Comparison of ENCODE assay signal across 22 cellular contexts in genomic region chr1:60102691-60103090, GRCh38. TPM values are rescaled to one million over a fixed set of nuclear protein-coding genes. Genes with fewer than 3 reads are reported as not detected.
DNase-seq lines count a peak whose midpoint lies in the region; ATAC-seq and TF ChIP-seq lines count a peak whose summit lies in the region.
"Had no signal": no experiment of that assay in that cellular context is flagged by ENCODE, and none has a peak within 500 bp of the region (broad histone marks: within the 10 kb centered on the region; RNA-seq: fewer than 3 reads in every experiment).

No MANE protein-coding gene starts in this region.

- H3K36me3 Mint-ChIP-seq in glutamatergic neuron (ENCODE audit: unreplicated experiment) (no peaks in the 10 kb centered on the region), neural progenitor cell (no peaks in the 10 kb centered on the region)
- H3K36me3 Mint-ChIP-seq: CD14-positive monocyte had no signal

- H3K27me3 Mint-ChIP-seq in glutamatergic neuron (ENCODE audit: unreplicated experiment) (no peaks in the 10 kb centered on the region), neural progenitor cell (ENCODE audit: insufficient read depth, low read depth) (peaks cover 3% of the 10 kb centered on the region)

- DNase-seq in DMS 273 (lab: John Stamatoyannopoulos, UW; ENCODE audit: unreplicated experiment) (peak; percentile 21), DMS 273 treated with DMSO at 0.1 percent for 48 hours (lab: John Stamatoyannopoulos, UW) (no peak), NCI-H774 (lab: John Stamatoyannopoulos, UW) (peak; percentile 4), glutamatergic neuron (no peak), hippocampal formation (lab: John Stamatoyannopoulos, UW) (no peak), neural progenitor cell (ENCODE audit: low spot score) (no peak)
- DNase-seq: H7; KG1; NCI-H1436 treated with DMSO at 0.1 percent for 48 hours; NCI-H2081; NCI-H2227 treated with DMSO at 0.1 percent for 48 hours; NCI-H526; NK-92 treated with Interleukin-12 subunit alpha and Interleukin-12 subunit beta, amount 100 ng/mL, for 24 hours; SK-N-SH had no signal

- no peaks in the 10 kb centered on the region for H3K9me3 ChIP-seq in Loucy (ENCODE audit: insufficient read depth, low read depth, low read length)
- H3K9me3 ChIP-seq in neural progenitor cell (ENCODE audit: low read depth): no peaks in the 10 kb centered on the region
- H3K9me3 ChIP-seq: SK-N-SH had no signal

- H3K4me1 ChIP-seq in Loucy (ENCODE audit: insufficient read depth, low read length, poor library complexity, severe bottlenecking) (peaks cover 43% of the 10 kb centered on the region), neural progenitor cell (no peaks in the 10 kb centered on the region)

- H3K4me2 ChIP-seq in Loucy (ENCODE audit: low read depth, low read length, poor library complexity, severe bottlenecking) (peak overlapping the region; percentile 20), neural progenitor cell (no peak overlapping the region)
- H3K4me2 ChIP-seq: SK-N-SH had no signal

- H3K9me2 ChIP-seq in Loucy (replicated peaks; ENCODE audit: low read depth, low read length): no peaks in the 10 kb centered on the region
- H3K9me2 ChIP-seq: SK-N-SH had no signal

- no peaks in the 10 kb centered on the region for H3K36me3 ChIP-seq in Loucy (ENCODE audit: insufficient read depth, low read length)
- H3K36me3 ChIP-seq in neural progenitor cell: no peaks in the 10 kb centered on the region

- 0 out of 2 replicates have a peak overlapping the region, but pooled peaks have one; percentile 5 for H2AFZ ChIP-seq in Loucy (ENCODE audit: low read length)
- no peak overlapping the region for H2AFZ ChIP-seq in neural progenitor cell (replicated peaks)

- H3K9ac ChIP-seq in Loucy (ENCODE audit: low read depth, low read length, poor library complexity, severe bottlenecking) (no peak overlapping the region), neural progenitor cell (no peak overlapping the region)
- H3K9ac ChIP-seq: SK-N-SH had no signal

- peak overlapping the region; percentile 1 for H3K27ac Mint-ChIP-seq in glutamatergic neuron (ENCODE audit: unreplicated experiment)
- no peak overlapping the region for H3K27ac Mint-ChIP-seq in neural progenitor cell
- H3K27ac Mint-ChIP-seq: CD14-positive monocyte had no signal

- H4K20me1 ChIP-seq in Loucy (ENCODE audit: insufficient read depth, low read length, poor library complexity, severe bottlenecking): no peaks in the 10 kb centered on the region
- no peaks in the 10 kb centered on the region for H4K20me1 ChIP-seq in neural progenitor cell (ENCODE audit: low read depth)

- H3K79me2 ChIP-seq in Loucy (ENCODE audit: insufficient read depth, low read length): no peaks in the 10 kb centered on the region
- no peaks in the 10 kb centered on the region for H3K79me2 ChIP-seq in neural progenitor cell (ENCODE audit: low read depth)

- H3K4me3 ChIP-seq in Loucy (ENCODE audit: low read length, poor library complexity, severe bottlenecking) (no peak overlapping the region), neural progenitor cell (no peak overlapping the region)

- peaks cover 4% of the 10 kb centered on the region for H3K4me1 Mint-ChIP-seq in glutamatergic neuron (ENCODE audit: low read depth, unreplicated experiment)
- H3K4me1 Mint-ChIP-seq in neural progenitor cell: no peaks in the 10 kb centered on the region
- H3K4me1 Mint-ChIP-seq: CD14-positive monocyte had no signal

- no peaks in the 10 kb centered on the region for H3K27me3 ChIP-seq in Loucy (ENCODE audit: insufficient read depth, low read length, poor library complexity, severe bottlenecking)
- no peaks in the 10 kb centered on the region for H3K27me3 ChIP-seq in neural progenitor cell

- H3F3A ChIP-seq in Loucy (ENCODE audit: low read depth): no peaks in the 10 kb centered on the region
- no peaks in the 10 kb centered on the region for H3F3A ChIP-seq in neural progenitor cell (ENCODE audit: low read depth)

- ATAC-seq in GM19467 (IDR thresholded peaks at IDR 0.05; ENCODE audit: unreplicated experiment): no peak
- ATAC-seq: Right ventricle myocardium inferior had no signal

- no peak overlapping the region for H3K4me3 Mint-ChIP-seq in glutamatergic neuron (ENCODE audit: unreplicated experiment)
- H3K4me3 Mint-ChIP-seq in neural progenitor cell: no peak overlapping the region
- H3K4me3 Mint-ChIP-seq: CD14-positive monocyte had no signal

- H3K9me3 Mint-ChIP-seq in glutamatergic neuron (ENCODE audit: unreplicated experiment): no peaks in the 10 kb centered on the region
- no peaks in the 10 kb centered on the region for H3K9me3 Mint-ChIP-seq in neural progenitor cell

- no peak overlapping the region for H3K27ac ChIP-seq in neural progenitor cell
- H3K27ac ChIP-seq: 22Rv1 had no signal

- TF ChIP-seq CTCF in Loucy (conservative IDR thresholded peaks at IDR 0.05; ENCODE audit: low read length) (no peak), glutamatergic neuron (IDR thresholded peaks at IDR 0.05; ENCODE audit: partially characterized antibody, unreplicated experiment) (no peak), neural progenitor cell (IDR thresholded peaks at IDR 0.05) (no peak)

RNA-seq across cellular contexts. Expression of gene C1orf87, which starts 29.1 kb away (rescaled TPM):
- total RNA-seq in glutamatergic neuron (ENCODE audit: unreplicated experiment) (not detected), neural progenitor cell (ENCODE audit: low replicate concordance) (not detected in 2 replicates)
- total RNA-seq: H7, HT-29, M059J, OCI-LY7, Right ventricle myocardium inferior had no signal

Comparison
In these comparisons a context has a peak if more than half of its experiments do, and no peak if none do; other contexts are left out.
1. DNase-seq: peak in DMS 273 (single experiment) and NCI-H774 (single experiment); none in DMS 273 treated with DMSO at 0.1 percent for 48 hours (single experiment), glutamatergic neuron (single experiment), hippocampal formation (0 of 2) and neural progenitor cell (single experiment).